9 cellular contexts compared by ENCODE assay signal in genomic region chr11:130904380-130904779, GRCh38. TPM values are rescaled to one million over a fixed set of nuclear protein-coding genes. Genes with fewer than 3 reads are reported as not detected.
DNase-seq lines count a peak whose midpoint lies in the region; TF ChIP-seq lines count a peak whose summit lies in the region.
"Had no signal": no experiment of that assay in that cellular context is flagged by ENCODE, and none has a peak within 500 bp of the region (broad histone marks: within the 10 kb centered on the region; RNA-seq: fewer than 3 reads in every experiment).

No MANE protein-coding gene starts in this region.

- H3K27me3 Mint-ChIP-seq in neural crest cell (ENCODE audit: low read depth), result no peaks in the 10 kb centered on the region
- no peaks in the 10 kb centered on the region for H3K27me3 Mint-ChIP-seq in nephron progenitor cell (ENCODE audit: low read depth, poor library complexity)

- H3K4me3 ChIP-seq in cardiac fibroblast (replicated peaks in 1 of 2; ENCODE audit: low read depth in 2 of 2, low read length in 2 of 2), result no peak overlapping the region

- no peak overlapping the region for H3K27ac Mint-ChIP-seq in neural crest cell (ENCODE audit: unreplicated experiment)
- H3K27ac Mint-ChIP-seq in nephron progenitor cell, result no peak overlapping the region

- H3K4me3 Mint-ChIP-seq in neural crest cell, result no peak overlapping the region
- H3K4me3 Mint-ChIP-seq in nephron progenitor cell, result no peak overlapping the region

- H3K9me3 Mint-ChIP-seq in neural crest cell (no peaks in the 10 kb centered on the region), nephron progenitor cell (no peaks in the 10 kb centered on the region)

- peaks cover 12% of the 10 kb centered on the region for H3K36me3 Mint-ChIP-seq in neural crest cell (ENCODE audit: low read depth)
- peaks cover 53% of the 10 kb centered on the region for H3K36me3 Mint-ChIP-seq in nephron progenitor cell (ENCODE audit: low read depth)

- DNase-seq in G401 (ENCODE audit: low spot score) (peak; percentile 2), cardiac fibroblast (ENCODE audit: low read depth in 2 of 2) (peak in 1 of 2 donors; percentile 40), neural crest cell (ENCODE audit: low read depth, low spot score) (no peak), nephron progenitor cell (no peak), activated gamma-delta T cell (lab: John Stamatoyannopoulos, UW) (no peak), T-helper 2 cell (no peak)
- DNase-seq in activated effector memory CD4-positive, alpha-beta T cell treated with anti-CD3 and anti-CD28 coated beads, Interleukin-2, amount 50 U/mL, for 16 hours, result no peak
- DNase-seq: erythroblast had no signal

- TF ChIP-seq CTCF in LNCAP (IDR thresholded peaks at IDR 0.05), result peak; percentile 68
- TF ChIP-seq CTCF in cardiac fibroblast (IDR thresholded peaks at IDR 0.05; ENCODE audit: low read depth, low read length), result peak; percentile 50
- TF ChIP-seq CTCF in neural crest cell (conservative IDR thresholded peaks at IDR 0.05), result peak; percentile 53
- no peak for TF ChIP-seq CTCF in nephron progenitor cell (IDR thresholded peaks at IDR 0.05)

- in situ Hi-C loops in G401 (cut with HindIII; ENCODE audit: low sequenced_read_pairs), result no loop called here

- H3K4me1 Mint-ChIP-seq in neural crest cell (no peaks in the 10 kb centered on the region), nephron progenitor cell (no peaks in the 10 kb centered on the region)

RNA-seq across cellular contexts. Expression of gene SNX19, which starts 11.9 kb away (rescaled TPM):
- total RNA-seq in G401 (2014; rRNA removed; shearing (Covaris generic)), result 19.5 and 33.4 TPM in 2 replicates
- total RNA-seq in neural crest cell, result 43.7 and 45.0 TPM in 2 replicates
